17 cellular contexts compared by ENCODE assay signal in genomic region chr18:59814872-59815271, GRCh38.
DNase-seq lines count a peak whose midpoint lies in the region; ATAC-seq, FAIRE-seq and TF ChIP-seq lines count a peak whose summit lies in the region.
"Had no signal": no experiment of that assay in that cellular context is flagged by ENCODE, and none has a peak within 500 bp of the region (broad histone marks: within the 10 kb centered on the region; RNA-seq: fewer than 3 reads in every experiment).

No MANE protein-coding gene starts in this region.

- no peaks in the 10 kb centered on the region for H4K20me1 ChIP-seq in mammary epithelial cell (ENCODE audit: insufficient read depth, low read length)
- H4K20me1 ChIP-seq: BLaER1 had no signal

- H3K79me2 ChIP-seq in mammary epithelial cell (ENCODE audit: insufficient read depth, low read length): no peaks in the 10 kb centered on the region

- no peak for FAIRE-seq in GM12891 (lab: Jason Lieb, UNC)
- FAIRE-seq: colon had no signal

- no peaks in the 10 kb centered on the region for H3K27me3 ChIP-seq in mammary epithelial cell (ENCODE audit: insufficient read depth, low read length)
- H3K27me3 ChIP-seq: BLaER1 had no signal

- no peak for TF ChIP-seq CTCF in mammary epithelial cell (conservative IDR thresholded peaks at IDR 0.05 in 1 of 2, IDR thresholded peaks at IDR 0.05 in 1 of 2; ENCODE audit: extremely low read depth in 1 of 2, insufficient read depth in 1 of 2, low read depth in 1 of 2, low read length in 2 of 2)

- no peak overlapping the region for H3K4me2 ChIP-seq in mammary epithelial cell (ENCODE audit: insufficient read depth, low read depth, low read length)
- H3K4me2 ChIP-seq: BLaER1 had no signal

- no peak overlapping the region for H3K27ac ChIP-seq in mammary epithelial cell (ENCODE audit: insufficient read depth, low read depth, low read length)
- no peak overlapping the region for H3K27ac ChIP-seq in caudate nucleus (ENCODE audit: low read depth, low read length)
- H3K27ac ChIP-seq: BLaER1 had no signal

- no TSS peak for BruUV-seq in mammary epithelial cell (replicated peaks; lab: Mats Ljungman, UMichigan)

- H3K9ac ChIP-seq in mammary epithelial cell (ENCODE audit: insufficient read depth, low read length): no peak overlapping the region
- H3K9ac ChIP-seq: BLaER1 had no signal

- no peak overlapping the region for H3K4me3 ChIP-seq in mammary epithelial cell (replicated peaks in 1 of 3; ENCODE audit: insufficient read depth in 1 of 3, low read depth in 2 of 3, low read length in 3 of 3)
- H3K4me3 ChIP-seq: BLaER1 had no signal

- in situ Hi-C loops in mammary epithelial cell (cut with MboI; ENCODE audit: low sequenced_read_pairs in 2 of 2): no loop called here

- no peaks in the 10 kb centered on the region for H3K4me1 ChIP-seq in mammary epithelial cell (ENCODE audit: insufficient read depth, low read length)
- H3K4me1 ChIP-seq: BLaER1 had no signal

- WGBS in mammary epithelial cell (ENCODE audit: low coverage, missing lambda C conversion rate): 59% methylated on average over 7 of the region's 7 CpGs

- H3K36me3 ChIP-seq in mammary epithelial cell (ENCODE audit: insufficient read depth, low read length): no peaks in the 10 kb centered on the region
- H3K36me3 ChIP-seq: BLaER1 had no signal

- dilution Hi-C loops in mammary epithelial cell (cut with HindIII; ENCODE audit: low sequenced_read_pairs): no loop called here

- DNase-seq in AG08395 (ENCODE audit: low spot score) (peak; percentile 87), HT1080 (ENCODE audit: low read depth) (peak; percentile 84), mammary epithelial cell (peak; percentile 57), myocyte (ENCODE audit: low read depth) (peak; percentile 41), GM12891 (ENCODE audit: insufficient read length, low spot score) (no peak), caudate nucleus (lab: John Stamatoyannopoulos, UW) (no peak), NCI-H510A (lab: John Stamatoyannopoulos, UW) (no peak)
- DNase-seq: activated CD4-positive, CD25-positive, alpha-beta regulatory T cell treated with anti-CD3 and anti-CD28 coated beads, Interleukin-2, amount 50 U/mL, for 72 hours; DMS79; erythroblast; GOT3; NCI-H2171; nucleus accumbens; T-cell had no signal

- CTCF ChIA-PET in mammary epithelial cell (lab: Charles Lee; ENCODE audit: low non-redundant PET): interaction anchor here (0.7 kb wide), 1 partner anchor 118 kb away, joined by 5 read pairs; the partner anchor contains the start of gene CCBE1

- no peak for ATAC-seq in GM21381 (IDR thresholded peaks at IDR 0.05; ENCODE audit: unreplicated experiment)
- ATAC-seq: T-cell had no signal

- TF ChIP-seq POLR2A in GM12891 (IDR thresholded peaks at IDR 0.05; ENCODE audit: low read depth, low read length): no peak

- no peak overlapping the region for H2AFZ ChIP-seq in mammary epithelial cell (ENCODE audit: low read depth, low read length)

- intact Hi-C loops in mammary epithelial cell (cut with micrococcal nuclease): no loop called here

- H3K9me3 ChIP-seq in mammary epithelial cell (replicated peaks; ENCODE audit: insufficient read depth, low read length): no peaks in the 10 kb centered on the region
- H3K9me3 ChIP-seq: BLaER1 had no signal

TF ChIP-seq in GM12891, 5 proteins besides CTCF, POLR2A, EP300 and RAD21:
- TF ChIP-seq PAX5 (IDR thresholded peaks at IDR 0.05; ENCODE audit: insufficient read depth, low read length, severe bottlenecking): no peak
- TF ChIP-seq POU2F2 (IDR thresholded peaks at IDR 0.05; ENCODE audit: low read depth, low read length): no peak
- TF ChIP-seq TAF1 (IDR thresholded peaks at IDR 0.05; ENCODE audit: low read depth, low read length): no peak
- no peak for TF ChIP-seq SPI1 (IDR thresholded peaks at IDR 0.05; ENCODE audit: low read depth, low read length)
- no peak for TF ChIP-seq POLR2AphosphoS5 (IDR thresholded peaks at IDR 0.05; ENCODE audit: low read depth, low read length)

Comparison
In these comparisons a context has a peak if more than half of its experiments do, and no peak if none do; other contexts are left out.
1. DNase-seq: peak in AG08395 (single experiment), HT1080 (single experiment), mammary epithelial cell (single experiment) and myocyte (single experiment); none in GM12891 (single experiment), caudate nucleus (0 of 61) and NCI-H510A (single experiment).